Comparison of ENCODE assay signal across 1 cellular context in genomic region chr7:873367-874002, GRCh38.
TF ChIP-seq lines count a peak whose summit lies in the region.

No MANE protein-coding gene starts in this region.

TF ChIP-seq in HepG2, 621 proteins besides CTCF, POLR2A, EP300 and RAD21 (continued from another document and continues in another):
- TF ChIP-seq ZNF281 (CRISPR knock-in tag; IDR thresholded peaks at IDR 0.05; ENCODE audit: borderline replicate concordance) (peak; percentile 65; the same call in 1 of the 2 replicates), ELF1 (CRISPR knock-in tag; IDR thresholded peaks at IDR 0.05) (peak; percentile 65), ZNF576 (CRISPR knock-in tag; IDR thresholded peaks at IDR 0.05) (no peak), AHR (CRISPR knock-in tag; IDR thresholded peaks at IDR 0.05) (peak; percentile 96), TCF12 (IDR thresholded peaks at IDR 0.05) (no peak), TCF12 (CRISPR knock-in tag; IDR thresholded peaks at IDR 0.05) (no peak), CENPT (CRISPR knock-in tag; IDR thresholded peaks at IDR 0.05; ENCODE audit: low read depth) (no peak), TERF1 (CRISPR knock-in tag; IDR thresholded peaks at IDR 0.05) (no peak), STAT5B (CRISPR knock-in tag; IDR thresholded peaks at IDR 0.05) (peak; percentile 45; the same call in 1 of the 2 replicates), ZHX1 (CRISPR knock-in tag; IDR thresholded peaks at IDR 0.05; ENCODE audit: low read depth) (peak; percentile 73; the same call in 1 of the 2 replicates), PBX2 (CRISPR knock-in tag; IDR thresholded peaks at IDR 0.05) (no peak), ZSCAN20 (CRISPR knock-in tag; IDR thresholded peaks at IDR 0.05; ENCODE audit: borderline replicate concordance) (peak; percentile 75; the same call in 1 of the 2 replicates), ZNF567 (CRISPR knock-in tag; IDR thresholded peaks at IDR 0.05; ENCODE audit: borderline replicate concordance) (no peak), ZNF691 (CRISPR knock-in tag; IDR thresholded peaks at IDR 0.05; ENCODE audit: borderline replicate concordance, low read depth) (peak; percentile 74; the same call in 1 of the 2 replicates), ZFY (CRISPR knock-in tag; IDR thresholded peaks at IDR 0.05) (peak; percentile 58), DRAP1 (CRISPR knock-in tag; IDR thresholded peaks at IDR 0.05) (peak; percentile 73; the same call in 1 of the 2 replicates), ZNF737 (CRISPR knock-in tag; IDR thresholded peaks at IDR 0.05; ENCODE audit: borderline replicate concordance) (no peak), HMG20A (CRISPR knock-in tag; IDR thresholded peaks at IDR 0.05; ENCODE audit: borderline replicate concordance) (no peak), KDM5A (IDR thresholded peaks at IDR 0.05; ENCODE audit: borderline replicate concordance, low read length) (no peak), ZNF792 (CRISPR knock-in tag; IDR thresholded peaks at IDR 0.05) (peak; percentile 94), ZNF546 (CRISPR knock-in tag; conservative IDR thresholded peaks at IDR 0.05) (no peak), RAD51 (IDR thresholded peaks at IDR 0.05; ENCODE audit: borderline replicate concordance) (no peak), PATZ1 (CRISPR knock-in tag; IDR thresholded peaks at IDR 0.05) (peak; percentile 63; the same call in 1 of the 2 replicates), ZNF275 (CRISPR knock-in tag; IDR thresholded peaks at IDR 0.05; ENCODE audit: borderline replicate concordance) (peak; percentile 78; the same call in 1 of the 2 replicates), ZNF143 (CRISPR knock-in tag; IDR thresholded peaks at IDR 0.05) (peak; percentile 61), GATAD1 (CRISPR knock-in tag; IDR thresholded peaks at IDR 0.05) (peak; percentile 72), ZNF382 (CRISPR knock-in tag; IDR thresholded peaks at IDR 0.05; ENCODE audit: borderline replicate concordance) (no peak), ZNF549 (CRISPR knock-in tag; IDR thresholded peaks at IDR 0.05) (no peak), ZNF781 (CRISPR knock-in tag; IDR thresholded peaks at IDR 0.05; ENCODE audit: borderline replicate concordance, not compliant biosample characterization) (peak; percentile 82), GMEB1 (CRISPR knock-in tag; IDR thresholded peaks at IDR 0.05; ENCODE audit: borderline replicate concordance) (peak; percentile 63; the same call in 1 of the 2 replicates), ZNF121 (CRISPR knock-in tag; IDR thresholded peaks at IDR 0.05) (no peak), HMGXB3 (CRISPR knock-in tag; IDR thresholded peaks at IDR 0.05; ENCODE audit: borderline replicate concordance) (peak; percentile 95), NBN (conservative IDR thresholded peaks at IDR 0.05) (no peak), SKI (IDR thresholded peaks at IDR 0.05; ENCODE audit: partially characterized antibody) (peak; percentile 36), MEF2D (CRISPR knock-in tag; IDR thresholded peaks at IDR 0.05) (peak; percentile 78; the same call in 1 of the 2 replicates), RXRA (CRISPR knock-in tag; IDR thresholded peaks at IDR 0.05) (peak; percentile 83), ZBTB34 (CRISPR knock-in tag; IDR thresholded peaks at IDR 0.05) (no peak), ZNF652 (CRISPR knock-in tag; IDR thresholded peaks at IDR 0.05; ENCODE audit: borderline replicate concordance, low read depth) (0 out of 2 replicates have a peak, but pooled peaks have one; percentile 42), ZSCAN31 (CRISPR knock-in tag; IDR thresholded peaks at IDR 0.05; ENCODE audit: low read depth) (peak; percentile 51; the same call in 1 of the 2 replicates)
